Comparison of ENCODE assay signal across 8 cellular contexts in genomic region chr19:16627928-16628182, GRCh38. TPM values are rescaled to one million over a fixed set of nuclear protein-coding genes. Genes with fewer than 3 reads are reported as not detected.
DNase-seq lines count a peak whose midpoint lies in the region; ATAC-seq and TF ChIP-seq lines count a peak whose summit lies in the region.

No MANE protein-coding gene starts in this region.

- intact Hi-C loops in tibial artery (cut with DNase I; ENCODE audit: low total_unique reads): loop anchor here (2.0 kb wide), 2 partner anchors 33 to 55 kb away; partner anchors contain the start of genes SLC35E1, SMIM7 and TMEM38A

- H3K27me3 ChIP-seq in lung (ENCODE audit: control insufficient read depth, insufficient read depth) (no peaks in the 10 kb centered on the region), tibial artery (no peaks in the 10 kb centered on the region)

- in situ Hi-C loops in astrocyte of the spinal cord (cut with HindIII; ENCODE audit: low sequenced_read_pairs): no loop called here

- H3K4me1 ChIP-seq in lung (ENCODE audit: control insufficient read depth in 2 of 2, insufficient read depth in 2 of 2, low read length in 2 of 2): peaks cover 7 to 8% of the 10 kb centered on the region in 2 donors
- peaks cover 0 to 42% (median 31%) of the 10 kb centered on the region in 4 donors for H3K4me1 ChIP-seq in tibial artery

- H3K4me3 ChIP-seq in astrocyte of the spinal cord (ENCODE audit: low read depth, low read length) (peak overlapping the region; percentile 96), lung (peak overlapping the region; percentile 81), tibial artery (peak overlapping the region; percentile 65 to 86)

- 1% methylated on average over 24 to 38 of the region's 38 CpGs for WGBS in lung, 2 donors

- no peaks in the 10 kb centered on the region for H3K27me3 Mint-ChIP-seq in activated T-cell treated with anti-CD3 and anti-CD28 coated beads, Interleukin-2, amount 50 U/mL, for 4 hours (ENCODE audit: low read depth)

- H3K36me3 ChIP-seq in lung (ENCODE audit: control insufficient read depth in 2 of 2, insufficient read depth in 2 of 2, low read length in 2 of 2): peaks cover 0 to 9% of the 10 kb centered on the region in 2 donors
- peaks cover 0 to 30% (median 12%) of the 10 kb centered on the region in 3 donors for H3K36me3 ChIP-seq in tibial artery

- H3K4me1 Mint-ChIP-seq in activated T-cell treated with anti-CD3 and anti-CD28 coated beads, Interleukin-2, amount 50 U/mL, for 4 hours (ENCODE audit: low read depth): peaks cover 47% of the 10 kb centered on the region

- TF ChIP-seq CTCF in astrocyte of the spinal cord (IDR thresholded peaks at IDR 0.05; ENCODE audit: low read depth, low read length) (no peak), lung (IDR thresholded peaks at IDR 0.05; ENCODE audit: control extremely low read depth, extremely low read depth) (no peak), tibial artery (IDR thresholded peaks at IDR 0.05) (no peak)

- ATAC-seq in activated T-cell treated with anti-CD3 and anti-CD28 coated beads, Interleukin-2, amount 50 U/mL, for 4 hours: peak; percentile 1
- no peak for ATAC-seq in lung (ENCODE audit: insufficient read depth, low FRiP score)
- ATAC-seq in esophagus mucosa: no peak
- no peak for ATAC-seq in HG03097 (IDR thresholded peaks at IDR 0.05; ENCODE audit: low FRiP score, unreplicated experiment)

- peak overlapping the region; percentile 95 for H3K4me3 Mint-ChIP-seq in activated T-cell treated with anti-CD3 and anti-CD28 coated beads, Interleukin-2, amount 50 U/mL, for 4 hours

- H3K9me3 Mint-ChIP-seq in activated T-cell treated with anti-CD3 and anti-CD28 coated beads, Interleukin-2, amount 50 U/mL, for 4 hours: no peaks in the 10 kb centered on the region

- no peak for DNase-seq in activated T-cell treated with anti-CD3 and anti-CD28 coated beads, Interleukin-2, amount 50 U/mL, for 4 hours
- DNase-seq in activated T-cell treated with anti-CD3 and anti-CD28 coated beads, Interleukin-2, amount 50 U/mL, for 1 hour: no peak
- no peak for DNase-seq in astrocyte of the spinal cord (ENCODE audit: low read depth, low spot score)
- DNase-seq in lung (ENCODE audit: low spot score): no peak
- DNase-seq in tibial artery: peak in 1 of 2 donors; percentile 24
- no peak for DNase-seq in stimulated activated CD4-positive, alpha-beta T cell treated with anti-CD3 and anti-CD28 coated beads, Interleukin-12 subunit alpha, Interleukin-12 subunit beta, amount 100 ng/mL, for 4 hours

- H3K27ac ChIP-seq in lung (ENCODE audit: low read depth in 1 of 2, low read length in 1 of 2) (peak overlapping the region; percentile 63 to 65), tibial artery (peak overlapping the region; percentile 80 to 81)

- peaks cover 18% of the 10 kb centered on the region for H3K36me3 Mint-ChIP-seq in activated T-cell treated with anti-CD3 and anti-CD28 coated beads, Interleukin-2, amount 50 U/mL, for 4 hours (ENCODE audit: insufficient read depth)

- H3K9me3 ChIP-seq in lung (ENCODE audit: control insufficient read depth in 2 of 2, insufficient read depth in 1 of 2, low read length in 1 of 2): peaks cover 0 to 2% of the 10 kb centered on the region in 2 donors
- no peaks in the 10 kb centered on the region for H3K9me3 ChIP-seq in tibial artery

RNA-seq across cellular contexts. Expression of gene MED26, which starts 0.1 kb away (rescaled TPM):
- total RNA-seq in activated T-cell treated with anti-CD3 and anti-CD28 coated beads, Interleukin-2, amount 50 U/mL, for 4 hours: 10 to 100 TPM; 17.4 to 19.5 (median 18.2) TPM
- total RNA-seq in lung (10 to 100 TPM in 1 of 2 donors, 1 to 10 TPM in 1; 8.9 to 18.2 TPM), esophagus mucosa (6.3 TPM)
- 1 to 10 TPM; 7.0 to 7.4 TPM for polyA plus RNA-seq in lung

RNA-seq across cellular contexts. Expression of gene SMIM7, which starts 32.1 kb away (rescaled TPM):
- total RNA-seq in activated T-cell treated with anti-CD3 and anti-CD28 coated beads, Interleukin-2, amount 50 U/mL, for 4 hours: 10 to 100 TPM; 55.3 to 60.2 (median 60.2) TPM
- total RNA-seq in lung: 10 to 100 TPM; 78.8 to 78.9 TPM
- 10 to 100 TPM; 68.0 to 86.3 TPM for polyA plus RNA-seq in lung
- 50.3 TPM for total RNA-seq in esophagus mucosa

RNA-seq across cellular contexts. Expression of gene TMEM38A, which starts 33.1 kb away (rescaled TPM):
- under 1 TPM; 0.27 to 0.89 (median 0.45) TPM for total RNA-seq in activated T-cell treated with anti-CD3 and anti-CD28 coated beads, Interleukin-2, amount 50 U/mL, for 4 hours
- total RNA-seq in lung (1 to 10 TPM; 3.9 to 6.2 TPM), esophagus mucosa (1.6 TPM)
- polyA plus RNA-seq in lung: 1 to 10 TPM; 3.6 to 3.8 TPM

RNA-seq across cellular contexts. Expression of gene SLC35E1, which starts 55.6 kb away (rescaled TPM):
- 10 to 100 TPM; 48.1 to 48.5 (median 48.1) TPM for total RNA-seq in activated T-cell treated with anti-CD3 and anti-CD28 coated beads, Interleukin-2, amount 50 U/mL, for 4 hours
- total RNA-seq in lung: 10 to 100 TPM; 30.3 to 58.1 TPM
- polyA plus RNA-seq in lung: 10 to 100 TPM; 24.9 to 36.4 TPM
- total RNA-seq in esophagus mucosa: 28.4 TPM

Comparison
In these comparisons a context has a peak if more than half of its experiments do, and no peak if none do; other contexts are left out.
1. ATAC-seq: peak in activated T-cell treated with anti-CD3 and anti-CD28 coated beads, Interleukin-2, amount 50 U/mL, for 4 hours (2 of 2); none in lung (single experiment), esophagus mucosa (single experiment) and HG03097 (single experiment).
2. Peak in every context shown above with its lines, with median percentiles within 50 percentile points of each other: H3K4me3 ChIP-seq.